ENCODE assay signal across 1 cellular context in genomic region chr11:77126861-77127673, GRCh38.
TF ChIP-seq lines count a peak whose summit lies in the region.

No MANE protein-coding gene starts in this region.

TF ChIP-seq in HepG2, 621 proteins besides CTCF, POLR2A, EP300 and RAD21 (continued from another document and continues in another):
- TF ChIP-seq RERE (CRISPR knock-in tag; IDR thresholded peaks at IDR 0.05; ENCODE audit: low read depth) (no peak), HMGA1 (CRISPR knock-in tag; conservative IDR thresholded peaks at IDR 0.05) (no peak), IRX3 (CRISPR knock-in tag; IDR thresholded peaks at IDR 0.05; ENCODE audit: borderline replicate concordance, low read depth) (no peak), ZBTB42 (CRISPR knock-in tag; IDR thresholded peaks at IDR 0.05) (no peak), ZNF318 (CRISPR knock-in tag; IDR thresholded peaks at IDR 0.05) (no peak; the same call in 1 of the 2 replicates), HDAC1 (CRISPR knock-in tag; IDR thresholded peaks at IDR 0.05) (no peak; the same call in none of the 2 replicates), ZNF224 (CRISPR knock-in tag; IDR thresholded peaks at IDR 0.05) (no peak), ZNF432 (CRISPR knock-in tag; IDR thresholded peaks at IDR 0.05; ENCODE audit: borderline replicate concordance) (no peak), NR1H2 (CRISPR knock-in tag; IDR thresholded peaks at IDR 0.05; ENCODE audit: borderline replicate concordance, low read depth) (no peak), MXD3 (CRISPR knock-in tag; IDR thresholded peaks at IDR 0.05) (peak; percentile 66; the same call in 1 of the 2 replicates), EEA1 (CRISPR knock-in tag; IDR thresholded peaks at IDR 0.05; ENCODE audit: borderline replicate concordance) (no peak), ZSCAN25 (CRISPR knock-in tag; IDR thresholded peaks at IDR 0.05) (0 out of 2 replicates have a peak, but pooled peaks have one; percentile 6), E2F1 (CRISPR knock-in tag; IDR thresholded peaks at IDR 0.05) (no peak), TP53 (CRISPR knock-in tag; conservative IDR thresholded peaks at IDR 0.05) (0 out of 2 replicates have a peak, but pooled peaks have one; percentile 48), SP4 (CRISPR knock-in tag; IDR thresholded peaks at IDR 0.05) (0 out of 2 replicates have a peak, but pooled peaks have one; percentile 41), ZNF503 (CRISPR knock-in tag; IDR thresholded peaks at IDR 0.05) (no peak), PHF20 (CRISPR knock-in tag; IDR thresholded peaks at IDR 0.05) (no peak), ATF4 (CRISPR knock-in tag; IDR thresholded peaks at IDR 0.05) (no peak), ZNF142 (CRISPR knock-in tag; IDR thresholded peaks at IDR 0.05) (0 out of 2 replicates have a peak, but pooled peaks have one; percentile 35), MTA1 (CRISPR knock-in tag; IDR thresholded peaks at IDR 0.05; ENCODE audit: borderline replicate concordance) (0 out of 2 replicates have a peak, but pooled peaks have one; percentile 25), REPIN1 (CRISPR knock-in tag; IDR thresholded peaks at IDR 0.05; ENCODE audit: borderline replicate concordance, low read depth) (peak; percentile 45; the same call in 1 of the 2 replicates), CREB1 (IDR thresholded peaks at IDR 0.05) (no peak), CREB1 (CRISPR knock-in tag; IDR thresholded peaks at IDR 0.05) (no peak), ZNF589 (CRISPR knock-in tag; conservative IDR thresholded peaks at IDR 0.05) (peak; percentile 39; the same call in 1 of the 2 replicates), PATZ1 (CRISPR knock-in tag; IDR thresholded peaks at IDR 0.05) (peak; percentile 89)
